Comparison of ENCODE assay signal across 1 cellular context in genomic region chr21:32516729-32517649, GRCh38.
A peak's percentile ranks its signal among the peaks of the same experiment; 100 is the strongest.
TF ChIP-seq lines count a peak whose summit lies in the region.

No MANE protein-coding gene starts in this region.

TF ChIP-seq in H1, 55 proteins besides CTCF, POLR2A, EP300 and RAD21:
- TF ChIP-seq ATF2 (IDR thresholded peaks at IDR 0.05; ENCODE audit: low read length) (no peak), SUZ12 (IDR thresholded peaks at IDR 0.05; ENCODE audit: low read length) (no peak), CTBP2 (IDR thresholded peaks at IDR 0.05; ENCODE audit: borderline replicate concordance, insufficient read depth, insufficient read length, low read length) (no peak), BCL11A (IDR thresholded peaks at IDR 0.05; ENCODE audit: low read depth in 2 of 2, low read length in 2 of 2) (no peak), KDM1A (IDR thresholded peaks at IDR 0.05; ENCODE audit: borderline replicate concordance, low read length) (peak; percentile 60; the same call in 1 of the 2 replicates), CHD7 (IDR thresholded peaks at IDR 0.05; ENCODE audit: insufficient replicate concordance, low read length) (no peak)
